28 cellular contexts compared by ENCODE assay signal in the genomic region with DNA sequence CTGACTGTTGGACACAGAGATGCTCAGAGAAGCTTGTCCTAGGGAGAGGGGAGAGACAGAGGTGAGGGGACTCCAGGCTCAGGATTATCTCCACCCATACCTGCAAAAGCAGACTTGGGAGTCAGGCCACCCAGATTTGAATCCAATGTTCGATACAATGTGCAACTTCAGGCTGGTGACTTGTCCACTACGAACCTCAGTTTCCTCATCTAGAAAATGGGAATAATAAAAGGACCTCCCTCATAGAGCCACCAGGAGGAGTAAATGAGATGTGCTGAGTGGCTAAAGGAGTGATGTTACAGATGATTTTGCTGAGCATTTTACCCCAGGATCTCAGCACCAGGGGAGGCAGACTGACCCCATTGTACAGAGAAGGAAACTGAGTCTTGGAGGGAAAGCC. TPM values are rescaled to one million over a fixed set of nuclear protein-coding genes. Genes with fewer than 3 reads are reported as not detected.
DNase-seq lines count a peak whose midpoint lies in the region; ATAC-seq, FAIRE-seq and TF ChIP-seq lines count a peak whose summit lies in the region.
"Had no signal": no experiment of that assay in that cellular context is flagged by ENCODE, and none has a peak within 500 bp of the region (broad histone marks: within the 10 kb centered on the region; RNA-seq: fewer than 3 reads in every experiment).

No MANE protein-coding gene starts in this region.

- H3K36me3 ChIP-seq in HepG2 (replicated peaks in 1 of 2; ENCODE audit: control insufficient read depth in 1 of 2, insufficient read depth in 2 of 2, low read length in 2 of 2) (peaks cover 43 to 76% of the 10 kb centered on the region in 2 experiments), right lobe of liver (peaks cover 0 to 96% (median 39%) of the 10 kb centered on the region in 4 donors), GM23338 (ENCODE audit: insufficient read depth) (peaks cover 66% of the 10 kb centered on the region)
- H3K36me3 ChIP-seq in CD8-positive, alpha-beta memory T cell (ENCODE audit: insufficient read depth, low read length) = peaks cover 74% of the 10 kb centered on the region

- H4K20me1 ChIP-seq in HepG2 (ENCODE audit: insufficient read depth, low read length) (no peaks in the 10 kb centered on the region), GM23338 (replicated peaks; ENCODE audit: insufficient read depth) (peaks cover 15% of the 10 kb centered on the region)

- ATAC-seq in HepG2 = no peak
- no peak for ATAC-seq in right lobe of liver
- ATAC-seq in activated T-helper 17 cell treated with anti-CD3 and anti-CD28 coated beads, Interleukin-2, amount 50 U/mL, for 72 hours (replicated peaks) = no peak
- no peak for ATAC-seq in stimulated activated naive B cell treated with anti-CD40 and anti-IgM and Interleukin-4, amounts not matched to agents 10 μg/mL and 1 μg/mL and 100 μg/mL, for 72 hours (replicated peaks)
- ATAC-seq in GM23338 = no peak
- ATAC-seq: PC-3 had no signal

- intact Hi-C loops in HepG2 (cut with micrococcal nuclease; ENCODE audit: unreplicated experiment) = no loop called here
- intact Hi-C loops in right lobe of liver (cut with DNase I) = no loop called here

- H3K9me3 ChIP-seq in HepG2 (ENCODE audit: low read length) (no peaks in the 10 kb centered on the region), right lobe of liver (no peaks in the 10 kb centered on the region)
- no peaks in the 10 kb centered on the region for H3K9me3 ChIP-seq in CD8-positive, alpha-beta memory T cell (ENCODE audit: low read length)
- H3K9me3 ChIP-seq: BE2C, SK-N-SH had no signal

- TF ChIP-seq CTCF in HepG2 (CRISPR knock-in tag; IDR thresholded peaks at IDR 0.05) = no peak
- no peak for TF ChIP-seq CTCF in right lobe of liver (IDR thresholded peaks at IDR 0.05)
- no peak for TF ChIP-seq CTCF in GM23338 (conservative IDR thresholded peaks at IDR 0.05; ENCODE audit: low read depth in 2 of 2)

- FAIRE-seq in HepG2 (lab: Jason Lieb, UNC) = no peak
- FAIRE-seq: GM19239, H54 had no signal

- peaks cover 100% of the 10 kb centered on the region for H3K36me3 Mint-ChIP-seq in activated T-helper 17 cell treated with anti-CD3 and anti-CD28 coated beads, Interleukin-2, amount 50 U/mL, for 72 hours (ENCODE audit: low read depth)
- peaks cover 60 to 66% of the 10 kb centered on the region in 2 donors for H3K36me3 Mint-ChIP-seq in stimulated activated naive B cell treated with anti-CD40 and anti-IgM and Interleukin-4, amounts not matched to agents 10 μg/mL and 1 μg/mL and 100 μg/mL, for 72 hours
- H3K36me3 Mint-ChIP-seq in CD8-positive, alpha-beta memory T cell = peaks cover 12 to 91% (median 17%) of the 10 kb centered on the region in 3 donors
- peaks cover 95% of the 10 kb centered on the region for H3K36me3 Mint-ChIP-seq in GM23338 (ENCODE audit: low read depth)

- DNase-seq in HepG2 (ENCODE audit: low spot score) (no peak), right lobe of liver (no peak), germinal center (ENCODE audit: low spot score) (peak; percentile 3), CD1c-positive myeloid dendritic cell (ENCODE audit: extremely low spot score) (no peak), GM23338 (ENCODE audit: low spot score) (no peak)
- DNase-seq in stimulated activated naive B cell treated with anti-CD40 and anti-IgM and Interleukin-4, amounts not matched to agents 10 μg/mL and 1 μg/mL and 100 μg/mL, for 72 hours = no peak
- DNase-seq in CD8-positive, alpha-beta memory T cell = no peak
- DNase-seq: BE2C; COR-L47; DMS53; KBM-7; MG63; NCI-H1694; NCI-H2029 treated with DMSO at 0.1 percent for 48 hours; NCI-H446 treated with DMSO at 0.1 percent for 48 hours; NCI-H526; NCI-H82; NK-92 treated with Interleukin-12 subunit alpha and Interleukin-12 subunit beta, amount 100 ng/mL, for 24 hours; PC-3 had no signal

- TF ChIP-seq POLR2A in HepG2 (IDR thresholded peaks at IDR 0.05; ENCODE audit: insufficient read depth in 1 of 2, low read depth in 2 of 2, low read length in 2 of 2) = no peak
- no peak for TF ChIP-seq POLR2A in right lobe of liver (IDR thresholded peaks at IDR 0.05)

- H3K4me1 Mint-ChIP-seq in activated T-helper 17 cell treated with anti-CD3 and anti-CD28 coated beads, Interleukin-2, amount 50 U/mL, for 72 hours = peaks cover 16% of the 10 kb centered on the region
- H3K4me1 Mint-ChIP-seq in stimulated activated naive B cell treated with anti-CD40 and anti-IgM and Interleukin-4, amounts not matched to agents 10 μg/mL and 1 μg/mL and 100 μg/mL, for 72 hours = peaks cover 6 to 7% of the 10 kb centered on the region in 2 donors
- peaks cover 2 to 5% (median 5%) of the 10 kb centered on the region in 3 donors for H3K4me1 Mint-ChIP-seq in CD8-positive, alpha-beta memory T cell
- H3K4me1 Mint-ChIP-seq in GM23338 = peaks cover 8% of the 10 kb centered on the region
- H3K4me1 Mint-ChIP-seq: CD14-positive monocyte had no signal

- no peaks in the 10 kb centered on the region for H3K9me2 ChIP-seq in GM23338 (ENCODE audit: insufficient read depth)
- H3K9me2 ChIP-seq: SK-N-SH had no signal

- H3K4me3 ChIP-seq in HepG2 (replicated peaks in 1 of 3; ENCODE audit: insufficient read depth in 1 of 3, low read depth in 2 of 3, low read length in 3 of 3) (no peak overlapping the region), right lobe of liver (no peak overlapping the region), GM23338 (no peak overlapping the region)
- H3K4me3 ChIP-seq in CD8-positive, alpha-beta memory T cell (ENCODE audit: low read length) = no peak overlapping the region
- H3K4me3 ChIP-seq: MG63 had no signal

- no peak overlapping the region for H3K4me3 Mint-ChIP-seq in activated T-helper 17 cell treated with anti-CD3 and anti-CD28 coated beads, Interleukin-2, amount 50 U/mL, for 72 hours
- no peak overlapping the region for H3K4me3 Mint-ChIP-seq in stimulated activated naive B cell treated with anti-CD40 and anti-IgM and Interleukin-4, amounts not matched to agents 10 μg/mL and 1 μg/mL and 100 μg/mL, for 72 hours
- H3K4me3 Mint-ChIP-seq in CD8-positive, alpha-beta memory T cell = no peak overlapping the region
- no peak overlapping the region for H3K4me3 Mint-ChIP-seq in GM23338
- H3K4me3 Mint-ChIP-seq: CD14-positive monocyte had no signal

- H3F3A ChIP-seq in GM23338 (replicated peaks; ENCODE audit: low read depth) = no peaks in the 10 kb centered on the region

- TF ChIP-seq EP300 in HepG2 (IDR thresholded peaks at IDR 0.05; ENCODE audit: low read depth in 2 of 2, low read length in 2 of 2) (no peak), HepG2 (CRISPR knock-in tag; IDR thresholded peaks at IDR 0.05; ENCODE audit: borderline replicate concordance) (no peak)

- 89% methylated on average over 2 of the region's 2 CpGs for WGBS in HepG2 (ENCODE audit: low lambda C conversion rate)
- WGBS in right lobe of liver (ENCODE audit: insufficient coverage, low coverage, low lambda C conversion rate, missing lambda C conversion rate) = no CpG with 5 or more reads among the region's 2 CpGs

- H3K4me1 ChIP-seq in HepG2 (ENCODE audit: insufficient read depth, low read length) (no peaks in the 10 kb centered on the region), right lobe of liver (no peaks in the 10 kb centered on the region), GM23338 (ENCODE audit: insufficient read depth) (peaks cover 4% of the 10 kb centered on the region; the same call in 1 of the 2 replicates)
- H3K4me1 ChIP-seq in CD8-positive, alpha-beta memory T cell (ENCODE audit: insufficient read depth, low read length) = no peaks in the 10 kb centered on the region
- H3K4me1 ChIP-seq: BE2C had no signal

- BruUV-seq in HepG2 (replicated peaks; lab: Mats Ljungman, UMichigan) = no TSS peak

- no peaks in the 10 kb centered on the region for H3K79me2 ChIP-seq in HepG2 (ENCODE audit: insufficient read depth, low read length)
- H3K79me2 ChIP-seq in GM23338 (replicated peaks; ENCODE audit: insufficient read depth) = 0 out of 2 replicates have a peak, but pooled peaks cover 3% of the 10 kb centered on the region

- CTCF ChIA-PET in HepG2 (lab: Yijun Ruan, JAX; ENCODE audit: low intra/inter-chr PET ratio, low total read pairs) = no interaction called here
- CTCF ChIA-PET in CD8-positive, alpha-beta memory T cell (lab: Charles Lee) = no interaction called here

- H3K27me3 ChIP-seq in HepG2 (ENCODE audit: control insufficient read depth in 1 of 2, insufficient read depth in 2 of 2, low read length in 2 of 2) (no peaks in the 10 kb centered on the region), right lobe of liver (no peaks in the 10 kb centered on the region), GM23338 (ENCODE audit: insufficient read depth) (no peaks in the 10 kb centered on the region)
- H3K27me3 ChIP-seq in CD8-positive, alpha-beta memory T cell (ENCODE audit: insufficient read depth, low read length, poor library complexity, severe bottlenecking) = no peaks in the 10 kb centered on the region
- H3K27me3 ChIP-seq: BE2C, MG63 had no signal

- H2AFZ ChIP-seq in HepG2 (ENCODE audit: low read length) (no peak overlapping the region), GM23338 (no peak overlapping the region)

- peak overlapping the region; percentile 29 for H3K27ac Mint-ChIP-seq in activated T-helper 17 cell treated with anti-CD3 and anti-CD28 coated beads, Interleukin-2, amount 50 U/mL, for 72 hours
- H3K27ac Mint-ChIP-seq in stimulated activated naive B cell treated with anti-CD40 and anti-IgM and Interleukin-4, amounts not matched to agents 10 μg/mL and 1 μg/mL and 100 μg/mL, for 72 hours = peak overlapping the region; percentile 6
- peak overlapping the region in 3 of 8 donors; percentile 6 to 72 (median 60) for H3K27ac Mint-ChIP-seq in CD8-positive, alpha-beta memory T cell
- no peak overlapping the region for H3K27ac Mint-ChIP-seq in GM23338

- H3K9me3 Mint-ChIP-seq in activated T-helper 17 cell treated with anti-CD3 and anti-CD28 coated beads, Interleukin-2, amount 50 U/mL, for 72 hours = no peaks in the 10 kb centered on the region
- H3K9me3 Mint-ChIP-seq in stimulated activated naive B cell treated with anti-CD40 and anti-IgM and Interleukin-4, amounts not matched to agents 10 μg/mL and 1 μg/mL and 100 μg/mL, for 72 hours = no peaks in the 10 kb centered on the region
- no peaks in the 10 kb centered on the region for H3K9me3 Mint-ChIP-seq in CD8-positive, alpha-beta memory T cell
- no peaks in the 10 kb centered on the region for H3K9me3 Mint-ChIP-seq in GM23338

- POLR2A ChIA-PET in HepG2 (lab: Yijun Ruan, JAX) = no interaction called here
- POLR2A ChIA-PET in CD8-positive, alpha-beta memory T cell (lab: Charles Lee) = no interaction called here

- TF ChIP-seq RAD21 in HepG2 (CRISPR knock-in tag; IDR thresholded peaks at IDR 0.05) = no peak

- H3K9ac ChIP-seq in HepG2 (ENCODE audit: insufficient read depth, low read depth, low read length) = no peak overlapping the region
- H3K9ac ChIP-seq: SK-N-SH had no signal

- H3K27ac ChIP-seq in HepG2 (ENCODE audit: extremely low read length, insufficient read depth, low read length) (no peak overlapping the region), right lobe of liver (no peak overlapping the region), GM23338 (ENCODE audit: low read depth) (no peak overlapping the region)
- H3K27ac ChIP-seq in CD8-positive, alpha-beta memory T cell (ENCODE audit: low read depth, low read length) = no peak overlapping the region

- in situ Hi-C loops in HepG2 (cut with HindIII; ENCODE audit: extremely low pct_ligation_motif_present, low pct_unique_long_range_greater_than_20kb) = no loop called here

- H3K4me2 ChIP-seq in HepG2 (ENCODE audit: low read depth, low read length) (no peak overlapping the region), GM23338 (no peak overlapping the region)
- H3K4me2 ChIP-seq: SK-N-SH had no signal

- H3K27me3 Mint-ChIP-seq in activated T-helper 17 cell treated with anti-CD3 and anti-CD28 coated beads, Interleukin-2, amount 50 U/mL, for 72 hours = no peaks in the 10 kb centered on the region
- H3K27me3 Mint-ChIP-seq in stimulated activated naive B cell treated with anti-CD40 and anti-IgM and Interleukin-4, amounts not matched to agents 10 μg/mL and 1 μg/mL and 100 μg/mL, for 72 hours = no peaks in the 10 kb centered on the region
- no peaks in the 10 kb centered on the region for H3K27me3 Mint-ChIP-seq in CD8-positive, alpha-beta memory T cell
- peaks cover 10% of the 10 kb centered on the region for H3K27me3 Mint-ChIP-seq in GM23338 (ENCODE audit: insufficient read depth, low read depth, poor library complexity)

RNA-seq across cellular contexts. Expression of a gene that starts 25.0 kb away (rescaled TPM):
- total RNA-seq in HepG2 (2016; rRNA removed; fragmentation: Illumina TruSeq; extraction: Trizol) = 6.7 and 13.2 TPM in 2 replicates
- total RNA-seq in HepG2 (2016; cell fraction: cytosol; rRNA removed; fragmentation: Illumina TruSeq; extraction: Trizol; ENCODE audit: low read depth) = 3.7 and 5.6 TPM in 2 replicates
- total RNA-seq in HepG2 (2016; cell fraction: insoluble cytoplasmic fraction; rRNA removed; fragmentation: Illumina TruSeq; extraction: Trizol) = 7.7 and 10.7 TPM in 2 replicates
- total RNA-seq in HepG2 (2016; cell fraction: membrane; rRNA removed; fragmentation: Illumina TruSeq; extraction: Trizol) = 10.7 and 11.6 TPM in 2 replicates
- total RNA-seq in HepG2 (2016; cell fraction: nucleus; rRNA removed; fragmentation: Illumina TruSeq; extraction: Trizol) = 9.5 and 12.7 TPM in 2 replicates
- 7.3 and 9.2 TPM in 2 replicates for polyA plus RNA-seq in HepG2 (2011; rRNA removed)
- polyA plus RNA-seq in HepG2 (2011; cell fraction: cytosol; rRNA removed) = 5.7 and 8.3 TPM in 2 replicates
- polyA plus RNA-seq in HepG2 (2011; cell fraction: nucleus; rRNA removed) = 19.6 and 26.3 TPM in 2 replicates
- polyA plus RNA-seq in HepG2 (2012) = 12.3 and 18.9 TPM in 2 replicates
- polyA plus RNA-seq in HepG2 (2016; cell fraction: cytosol; fragmentation: Illumina TruSeq; extraction: Trizol; ENCODE audit: low read depth) = 4.2 and 4.7 TPM in 2 replicates
- polyA plus RNA-seq in HepG2 (2016; cell fraction: insoluble cytoplasmic fraction; fragmentation: Illumina TruSeq; extraction: Trizol; ENCODE audit: low read depth) = 12.5 and 12.9 TPM in 2 replicates
- polyA plus RNA-seq in HepG2 (2016; cell fraction: membrane; fragmentation: Illumina TruSeq; extraction: Trizol; ENCODE audit: low read depth) = 6.8 and 7.6 TPM in 2 replicates
- 26.1 and 27.2 TPM in 2 replicates for polyA plus RNA-seq in HepG2 (2016; cell fraction: nucleus; fragmentation: Illumina TruSeq; extraction: Trizol; ENCODE audit: insufficient read depth, low read depth)
- 10.6 and 14.4 TPM in 2 replicates for polyA minus RNA-seq in HepG2 (2011; rRNA and poly(A)+ RNA removed; ENCODE audit: low replicate concordance)
- polyA minus RNA-seq in HepG2 (2011; cell fraction: cytosol; rRNA and poly(A)+ RNA removed) = 8.2 and 11.7 TPM in 2 replicates
- 9.1 TPM in 2 replicates for polyA minus RNA-seq in HepG2 (2011; cell fraction: nucleus; rRNA and poly(A)+ RNA removed)
- total RNA-seq in right lobe of liver = 10 to 100 TPM; 15.1 to 20.2 (median 16.9) TPM
- 100 to 1,000 TPM in 1 of 2 donors, 10 to 100 TPM in 1; 75.0 to 103 TPM for total RNA-seq in activated T-helper 17 cell treated with anti-CD3 and anti-CD28 coated beads, Interleukin-2, amount 50 U/mL, for 72 hours
- 10 to 100 TPM; 61.6 to 63.8 TPM for total RNA-seq in CD8-positive, alpha-beta memory T cell
- 88.0 TPM for polyA plus RNA-seq in CD8-positive, alpha-beta memory T cell
- 66.6 and 68.0 TPM in 2 replicates for total RNA-seq in GM23338 (2014; rRNA removed; shearing (Covaris generic))
- 53.8 and 53.9 TPM in 2 replicates for polyA plus RNA-seq in GM23338 (2016; fragmentation: Nextera tagmentation; extraction: Ambion mirVana)

RNA-seq across cellular contexts. Expression of a gene that starts 31.0 kb away (rescaled TPM):
- total RNA-seq in HepG2 (2016; rRNA removed; fragmentation: Illumina TruSeq; extraction: Trizol) (0.04 TPM in 1 of 2 replicates, not detected in the other), right lobe of liver (1 to 10 TPM in 3 of 6 experiments, under 1 TPM in 3; 0.46 to 1.6 (median 0.93) TPM)
- 0.09 and 0.10 TPM in 2 replicates for total RNA-seq in HepG2 (2016; cell fraction: cytosol; rRNA removed; fragmentation: Illumina TruSeq; extraction: Trizol; ENCODE audit: low read depth)
- total RNA-seq in HepG2 (2016; cell fraction: insoluble cytoplasmic fraction; rRNA removed; fragmentation: Illumina TruSeq; extraction: Trizol) = 0.04 TPM in 1 of 2 replicates, not detected in the other
- not detected in 2 replicates for total RNA-seq in HepG2 (2016; cell fraction: membrane; rRNA removed; fragmentation: Illumina TruSeq; extraction: Trizol)
- not detected in 2 replicates for total RNA-seq in HepG2 (2016; cell fraction: nucleus; rRNA removed; fragmentation: Illumina TruSeq; extraction: Trizol)
- polyA plus RNA-seq in HepG2 (2011; rRNA removed) (0.04 TPM in 1 of 2 replicates, not detected in the other), GM23338 (2016; fragmentation: Nextera tagmentation; extraction: Ambion mirVana) (0.75 and 0.78 TPM in 2 replicates)
- 0.03 TPM in 2 replicates for polyA plus RNA-seq in HepG2 (2011; cell fraction: cytosol; rRNA removed)
- not detected in 2 replicates for polyA plus RNA-seq in HepG2 (2011; cell fraction: nucleus; rRNA removed)
- polyA plus RNA-seq in HepG2 (2012) = not detected in 2 replicates
- polyA plus RNA-seq in HepG2 (2016; cell fraction: cytosol; fragmentation: Illumina TruSeq; extraction: Trizol; ENCODE audit: low read depth) = 0.07 TPM in 1 of 2 replicates, not detected in the other
- not detected in 2 replicates for polyA plus RNA-seq in HepG2 (2016; cell fraction: insoluble cytoplasmic fraction; fragmentation: Illumina TruSeq; extraction: Trizol; ENCODE audit: low read depth)
- polyA plus RNA-seq in HepG2 (2016; cell fraction: membrane; fragmentation: Illumina TruSeq; extraction: Trizol; ENCODE audit: low read depth) = not detected in 2 replicates
- polyA plus RNA-seq in HepG2 (2016; cell fraction: nucleus; fragmentation: Illumina TruSeq; extraction: Trizol; ENCODE audit: insufficient read depth, low read depth) = 0.16 TPM in 1 of 2 replicates, not detected in the other
- 0.09 TPM in 1 of 2 replicates, not detected in the other for polyA minus RNA-seq in HepG2 (2011; rRNA and poly(A)+ RNA removed; ENCODE audit: low replicate concordance)
- not detected in 2 replicates for polyA minus RNA-seq in HepG2 (2011; cell fraction: cytosol; rRNA and poly(A)+ RNA removed)
- polyA minus RNA-seq in HepG2 (2011; cell fraction: nucleus; rRNA and poly(A)+ RNA removed) = not detected in 2 replicates
- 1 to 10 TPM in 1 of 2 donors, under 1 TPM in 1; 0.09 to 5.4 TPM for total RNA-seq in activated T-helper 17 cell treated with anti-CD3 and anti-CD28 coated beads, Interleukin-2, amount 50 U/mL, for 72 hours
- total RNA-seq in CD8-positive, alpha-beta memory T cell = 1 to 10 TPM; 2.5 TPM
- not detected for polyA plus RNA-seq in CD8-positive, alpha-beta memory T cell
- total RNA-seq in GM23338 (2014; rRNA removed; shearing (Covaris generic)) = 1.2 and 2.6 TPM in 2 replicates

RNA-seq across cellular contexts. Expression of a gene that starts 53.9 kb away (rescaled TPM):
- total RNA-seq in HepG2 (2016; rRNA removed; fragmentation: Illumina TruSeq; extraction: Trizol) = 4.0 and 9.8 TPM in 2 replicates
- total RNA-seq in HepG2 (2016; cell fraction: cytosol; rRNA removed; fragmentation: Illumina TruSeq; extraction: Trizol; ENCODE audit: low read depth) = 1.2 and 1.9 TPM in 2 replicates
- total RNA-seq in HepG2 (2016; cell fraction: insoluble cytoplasmic fraction; rRNA removed; fragmentation: Illumina TruSeq; extraction: Trizol) = 3.4 and 11.2 TPM in 2 replicates
- total RNA-seq in HepG2 (2016; cell fraction: membrane; rRNA removed; fragmentation: Illumina TruSeq; extraction: Trizol) = 3.6 and 3.7 TPM in 2 replicates
- 11.2 and 11.6 TPM in 2 replicates for total RNA-seq in HepG2 (2016; cell fraction: nucleus; rRNA removed; fragmentation: Illumina TruSeq; extraction: Trizol)
- 7.3 and 9.2 TPM in 2 replicates for polyA plus RNA-seq in HepG2 (2011; rRNA removed)
- 7.8 and 9.7 TPM in 2 replicates for polyA plus RNA-seq in HepG2 (2011; cell fraction: cytosol; rRNA removed)
- 27.5 and 33.9 TPM in 2 replicates for polyA plus RNA-seq in HepG2 (2011; cell fraction: nucleus; rRNA removed)
- polyA plus RNA-seq in HepG2 (2012) = 12.4 and 17.0 TPM in 2 replicates
- polyA plus RNA-seq in HepG2 (2016; cell fraction: cytosol; fragmentation: Illumina TruSeq; extraction: Trizol; ENCODE audit: low read depth) = 0.63 and 1.3 TPM in 2 replicates
- polyA plus RNA-seq in HepG2 (2016; cell fraction: insoluble cytoplasmic fraction; fragmentation: Illumina TruSeq; extraction: Trizol; ENCODE audit: low read depth) = 5.1 TPM in 2 replicates
- 1.7 and 2.3 TPM in 2 replicates for polyA plus RNA-seq in HepG2 (2016; cell fraction: membrane; fragmentation: Illumina TruSeq; extraction: Trizol; ENCODE audit: low read depth)
- 34.8 and 35.7 TPM in 2 replicates for polyA plus RNA-seq in HepG2 (2016; cell fraction: nucleus; fragmentation: Illumina TruSeq; extraction: Trizol; ENCODE audit: insufficient read depth, low read depth)
- polyA minus RNA-seq in HepG2 (2011; rRNA and poly(A)+ RNA removed; ENCODE audit: low replicate concordance) = 6.9 and 11.0 TPM in 2 replicates
- 7.5 and 8.8 TPM in 2 replicates for polyA minus RNA-seq in HepG2 (2011; cell fraction: cytosol; rRNA and poly(A)+ RNA removed)
- polyA minus RNA-seq in HepG2 (2011; cell fraction: nucleus; rRNA and poly(A)+ RNA removed) = 10.3 and 11.5 TPM in 2 replicates
- 1 to 10 TPM; 5.8 to 9.5 (median 7.4) TPM for total RNA-seq in right lobe of liver
- total RNA-seq in activated T-helper 17 cell treated with anti-CD3 and anti-CD28 coated beads, Interleukin-2, amount 50 U/mL, for 72 hours = 10 to 100 TPM in 1 of 2 donors, 1 to 10 TPM in 1; 6.3 to 14.3 TPM
- total RNA-seq in CD8-positive, alpha-beta memory T cell = 10 to 100 TPM; 21.6 to 24.4 TPM
- 6.4 TPM for polyA plus RNA-seq in CD8-positive, alpha-beta memory T cell
- 25.5 and 31.9 TPM in 2 replicates for total RNA-seq in GM23338 (2014; rRNA removed; shearing (Covaris generic))
- polyA plus RNA-seq in GM23338 (2016; fragmentation: Nextera tagmentation; extraction: Ambion mirVana) = 8.9 and 11.5 TPM in 2 replicates

RNA-seq across cellular contexts. Expression of a gene that starts 54.3 kb away (rescaled TPM):
- total RNA-seq in HepG2 (2016; rRNA removed; fragmentation: Illumina TruSeq; extraction: Trizol) (32.2 and 43.1 TPM in 2 replicates), right lobe of liver (10 to 100 TPM; 16.9 to 28.1 (median 23.7) TPM)
- total RNA-seq in HepG2 (2016; cell fraction: cytosol; rRNA removed; fragmentation: Illumina TruSeq; extraction: Trizol; ENCODE audit: low read depth) = 13.6 and 15.4 TPM in 2 replicates
- total RNA-seq in HepG2 (2016; cell fraction: insoluble cytoplasmic fraction; rRNA removed; fragmentation: Illumina TruSeq; extraction: Trizol) = 25.7 and 41.7 TPM in 2 replicates
- total RNA-seq in HepG2 (2016; cell fraction: membrane; rRNA removed; fragmentation: Illumina TruSeq; extraction: Trizol) = 30.2 and 30.9 TPM in 2 replicates
- 30.6 and 31.6 TPM in 2 replicates for total RNA-seq in HepG2 (2016; cell fraction: nucleus; rRNA removed; fragmentation: Illumina TruSeq; extraction: Trizol)
- polyA plus RNA-seq in HepG2 (2011; rRNA removed) (57.3 and 80.7 TPM in 2 replicates), GM23338 (2016; fragmentation: Nextera tagmentation; extraction: Ambion mirVana) (58.0 and 62.1 TPM in 2 replicates)
- polyA plus RNA-seq in HepG2 (2011; cell fraction: cytosol; rRNA removed) = 34.2 and 64.8 TPM in 2 replicates
- polyA plus RNA-seq in HepG2 (2011; cell fraction: nucleus; rRNA removed) = 266 and 313 TPM in 2 replicates
- 35.6 and 48.5 TPM in 2 replicates for polyA plus RNA-seq in HepG2 (2012)
- 8.5 and 9.3 TPM in 2 replicates for polyA plus RNA-seq in HepG2 (2016; cell fraction: cytosol; fragmentation: Illumina TruSeq; extraction: Trizol; ENCODE audit: low read depth)
- 34.1 and 37.8 TPM in 2 replicates for polyA plus RNA-seq in HepG2 (2016; cell fraction: insoluble cytoplasmic fraction; fragmentation: Illumina TruSeq; extraction: Trizol; ENCODE audit: low read depth)
- polyA plus RNA-seq in HepG2 (2016; cell fraction: membrane; fragmentation: Illumina TruSeq; extraction: Trizol; ENCODE audit: low read depth) = 21.1 and 23.2 TPM in 2 replicates
- 78.0 and 78.1 TPM in 2 replicates for polyA plus RNA-seq in HepG2 (2016; cell fraction: nucleus; fragmentation: Illumina TruSeq; extraction: Trizol; ENCODE audit: insufficient read depth, low read depth)
- 47.8 and 141 TPM in 2 replicates for polyA minus RNA-seq in HepG2 (2011; rRNA and poly(A)+ RNA removed; ENCODE audit: low replicate concordance)
- 30.6 and 39.4 TPM in 2 replicates for polyA minus RNA-seq in HepG2 (2011; cell fraction: cytosol; rRNA and poly(A)+ RNA removed)
- polyA minus RNA-seq in HepG2 (2011; cell fraction: nucleus; rRNA and poly(A)+ RNA removed) = 37.0 and 47.4 TPM in 2 replicates
- total RNA-seq in activated T-helper 17 cell treated with anti-CD3 and anti-CD28 coated beads, Interleukin-2, amount 50 U/mL, for 72 hours = 10 to 100 TPM; 60.7 to 69.9 TPM
- total RNA-seq in CD8-positive, alpha-beta memory T cell = 10 to 100 TPM; 68.8 to 70.4 TPM
- 23.2 TPM for polyA plus RNA-seq in CD8-positive, alpha-beta memory T cell
- total RNA-seq in GM23338 (2014; rRNA removed; shearing (Covaris generic)) = 131 and 140 TPM in 2 replicates

RNA-seq across cellular contexts. Expression of a gene that starts 55.9 kb away (rescaled TPM):
- total RNA-seq in HepG2 (2016; rRNA removed; fragmentation: Illumina TruSeq; extraction: Trizol) (not detected in 2 replicates), right lobe of liver (not detected)
- not detected in 2 replicates for total RNA-seq in HepG2 (2016; cell fraction: cytosol; rRNA removed; fragmentation: Illumina TruSeq; extraction: Trizol; ENCODE audit: low read depth)
- total RNA-seq in HepG2 (2016; cell fraction: insoluble cytoplasmic fraction; rRNA removed; fragmentation: Illumina TruSeq; extraction: Trizol) = not detected in 2 replicates
- not detected in 2 replicates for total RNA-seq in HepG2 (2016; cell fraction: membrane; rRNA removed; fragmentation: Illumina TruSeq; extraction: Trizol)
- not detected in 2 replicates for total RNA-seq in HepG2 (2016; cell fraction: nucleus; rRNA removed; fragmentation: Illumina TruSeq; extraction: Trizol)
- polyA plus RNA-seq in HepG2 (2011; rRNA removed) (not detected in 2 replicates), GM23338 (2016; fragmentation: Nextera tagmentation; extraction: Ambion mirVana) (5.7 and 5.9 TPM in 2 replicates)
- polyA plus RNA-seq in HepG2 (2011; cell fraction: cytosol; rRNA removed) = not detected in 2 replicates
- polyA plus RNA-seq in HepG2 (2011; cell fraction: nucleus; rRNA removed) = not detected in 2 replicates
- polyA plus RNA-seq in HepG2 (2012) = not detected in 2 replicates
- polyA plus RNA-seq in HepG2 (2016; cell fraction: cytosol; fragmentation: Illumina TruSeq; extraction: Trizol; ENCODE audit: low read depth) = not detected in 2 replicates
- not detected in 2 replicates for polyA plus RNA-seq in HepG2 (2016; cell fraction: insoluble cytoplasmic fraction; fragmentation: Illumina TruSeq; extraction: Trizol; ENCODE audit: low read depth)
- not detected in 2 replicates for polyA plus RNA-seq in HepG2 (2016; cell fraction: membrane; fragmentation: Illumina TruSeq; extraction: Trizol; ENCODE audit: low read depth)
- polyA plus RNA-seq in HepG2 (2016; cell fraction: nucleus; fragmentation: Illumina TruSeq; extraction: Trizol; ENCODE audit: insufficient read depth, low read depth) = not detected in 2 replicates
- not detected in 2 replicates for polyA minus RNA-seq in HepG2 (2011; rRNA and poly(A)+ RNA removed; ENCODE audit: low replicate concordance)
- polyA minus RNA-seq in HepG2 (2011; cell fraction: cytosol; rRNA and poly(A)+ RNA removed) = not detected in 2 replicates
- not detected in 2 replicates for polyA minus RNA-seq in HepG2 (2011; cell fraction: nucleus; rRNA and poly(A)+ RNA removed)
- 1 to 10 TPM in 1 of 2 donors, not detected in 1; 9.6 TPM for total RNA-seq in activated T-helper 17 cell treated with anti-CD3 and anti-CD28 coated beads, Interleukin-2, amount 50 U/mL, for 72 hours
- total RNA-seq in CD8-positive, alpha-beta memory T cell = 1 to 10 TPM; 9.0 TPM
- polyA plus RNA-seq in CD8-positive, alpha-beta memory T cell = not detected
- not detected in 2 replicates for total RNA-seq in GM23338 (2014; rRNA removed; shearing (Covaris generic))
- total RNA-seq: Daoy, G401, HT1080, LHCN-M2, PC-3 had no signal
- polyA plus RNA-seq: CD14-positive monocyte, SK-N-SH had no signal
